Comparison of ENCODE assay signal across 26 cellular contexts in genomic region chr1:175612286-175612685, GRCh38.
"Had no signal": no experiment of that assay in that cellular context is flagged by ENCODE, and none has a peak within 500 bp of the region (broad histone marks: within the 10 kb centered on the region; RNA-seq: fewer than 3 reads in every experiment).

No MANE protein-coding gene starts in this region.

- H3K4me1 ChIP-seq: neural progenitor cell, parathyroid adenoma, psoas muscle, right lobe of liver, sigmoid colon, stomach, thyroid gland, tibial nerve, vagina had no signal

- H3K4me3 Mint-ChIP-seq: nephron; neural progenitor cell; stimulated activated effector memory CD8-positive, alpha-beta T cell treated with anti-CD3 and anti-CD28 coated beads, Interleukin-12 subunit alpha, Interleukin-12 subunit beta, amount 100 ng/mL, for 72 hours; stimulated activated naive B cell treated with anti-CD40 and anti-IgM and Interleukin-4, amounts not matched to agents 10 μg/mL and 1 μg/mL and 100 μg/mL, for 72 hours; stimulated activated naive CD8-positive, alpha-beta T cell treated with anti-CD3 and anti-CD28 coated beads, Interleukin-15, Interleukin-2, amounts not matched to agents 100 ng/mL and 50 ng/mL, for 24 hours had no signal

- H3K9me3 Mint-ChIP-seq: nephron; neural progenitor cell; stimulated activated effector memory CD8-positive, alpha-beta T cell treated with anti-CD3 and anti-CD28 coated beads, Interleukin-12 subunit alpha, Interleukin-12 subunit beta, amount 100 ng/mL, for 72 hours; stimulated activated naive B cell treated with anti-CD40 and anti-IgM and Interleukin-4, amounts not matched to agents 10 μg/mL and 1 μg/mL and 100 μg/mL, for 72 hours; stimulated activated naive CD8-positive, alpha-beta T cell treated with anti-CD3 and anti-CD28 coated beads, Interleukin-15, Interleukin-2, amounts not matched to agents 100 ng/mL and 50 ng/mL, for 24 hours had no signal

- H3K27ac Mint-ChIP-seq: nephron; neural progenitor cell; progenitor cell of endocrine pancreas; stimulated activated effector memory CD8-positive, alpha-beta T cell treated with anti-CD3 and anti-CD28 coated beads, Interleukin-12 subunit alpha, Interleukin-12 subunit beta, amount 100 ng/mL, for 72 hours; stimulated activated naive B cell treated with anti-CD40 and anti-IgM and Interleukin-4, amounts not matched to agents 10 μg/mL and 1 μg/mL and 100 μg/mL, for 72 hours; stimulated activated naive CD8-positive, alpha-beta T cell treated with anti-CD3 and anti-CD28 coated beads, Interleukin-15, Interleukin-2, amounts not matched to agents 100 ng/mL and 50 ng/mL, for 24 hours had no signal

- H3K9me3 ChIP-seq: ovary, psoas muscle, right lobe of liver, sigmoid colon, stomach, thoracic aorta, thyroid gland, tibial nerve, upper lobe of left lung, vagina had no signal

- DNase-seq: occipital lobe; ovary; posterior cingulate gyrus; psoas muscle; right cardiac atrium; right lobe of liver; sigmoid colon; small intestine; stimulated activated CD4-positive, alpha-beta T cell treated with anti-CD3 and anti-CD28 coated beads, Interleukin-15, amount 100 ng/mL, for 24 hours; stimulated activated CD4-positive, alpha-beta T cell treated with anti-CD3 and anti-CD28 coated beads, Interleukin-2, amount 100 ng/mL, for 24 hours; stimulated activated CD4-positive, alpha-beta T cell treated with anti-CD3 and anti-CD28 coated beads, Interleukin-2, amount 100 ng/mL, for 48 hours; stimulated activated CD4-positive, alpha-beta T cell treated with anti-CD3 and anti-CD28 coated beads, Interleukin-4, amount 100 ng/mL, for 24 hours; stimulated activated naive B cell treated with anti-CD40 and anti-IgM and Interleukin-4, amounts not matched to agents 10 μg/mL and 1 μg/mL and 100 μg/mL, for 72 hours; stimulated activated naive CD4-positive, alpha-beta T cell treated with Interleukin-2 at 50 U/mL for 16 hours; stomach; thyroid gland; upper lobe of left lung had no signal

- H2AFZ ChIP-seq: neural progenitor cell, parathyroid adenoma had no signal

- H3K27me3 ChIP-seq: neural progenitor cell, ovary, right lobe of liver, sigmoid colon, thyroid gland, tibial nerve, upper lobe of left lung, vagina had no signal

- H3K4me1 Mint-ChIP-seq: nephron; stimulated activated effector memory CD8-positive, alpha-beta T cell treated with anti-CD3 and anti-CD28 coated beads, Interleukin-12 subunit alpha, Interleukin-12 subunit beta, amount 100 ng/mL, for 72 hours; stimulated activated naive B cell treated with anti-CD40 and anti-IgM and Interleukin-4, amounts not matched to agents 10 μg/mL and 1 μg/mL and 100 μg/mL, for 72 hours had no signal

- H3K79me2 ChIP-seq: parathyroid adenoma had no signal

- H3K4me2 ChIP-seq: neural progenitor cell had no signal

- H3K36me3 Mint-ChIP-seq: neural progenitor cell; stimulated activated effector memory CD8-positive, alpha-beta T cell treated with anti-CD3 and anti-CD28 coated beads, Interleukin-12 subunit alpha, Interleukin-12 subunit beta, amount 100 ng/mL, for 72 hours; stimulated activated naive B cell treated with anti-CD40 and anti-IgM and Interleukin-4, amounts not matched to agents 10 μg/mL and 1 μg/mL and 100 μg/mL, for 72 hours had no signal

- H3K27ac ChIP-seq: neural progenitor cell, ovary, parathyroid adenoma, psoas muscle, right lobe of liver, sigmoid colon, stomach, thoracic aorta, thyroid gland, tibial nerve, upper lobe of left lung, vagina had no signal

- H3K9ac ChIP-seq: neural progenitor cell, parathyroid adenoma had no signal

- ATAC-seq: psoas muscle; right cardiac atrium; right lobe of liver; stimulated activated effector memory CD8-positive, alpha-beta T cell treated with anti-CD3 and anti-CD28 coated beads, Interleukin-12 subunit alpha, Interleukin-12 subunit beta, amount 100 ng/mL, for 72 hours; stimulated activated naive B cell treated with anti-CD40 and anti-IgM and Interleukin-4, amounts not matched to agents 10 μg/mL and 1 μg/mL and 100 μg/mL, for 72 hours had no signal

- H3K36me3 ChIP-seq: neural progenitor cell, ovary, right lobe of liver, sigmoid colon, stomach, thoracic aorta, thyroid gland, tibial nerve, upper lobe of left lung, vagina had no signal

- H3K4me3 ChIP-seq: neural progenitor cell, ovary, psoas muscle, right lobe of liver, sigmoid colon, stomach, thoracic aorta, thyroid gland, tibial nerve, upper lobe of left lung, vagina had no signal
